ENCODE assay signal across 8 cellular contexts in the genomic region with DNA sequence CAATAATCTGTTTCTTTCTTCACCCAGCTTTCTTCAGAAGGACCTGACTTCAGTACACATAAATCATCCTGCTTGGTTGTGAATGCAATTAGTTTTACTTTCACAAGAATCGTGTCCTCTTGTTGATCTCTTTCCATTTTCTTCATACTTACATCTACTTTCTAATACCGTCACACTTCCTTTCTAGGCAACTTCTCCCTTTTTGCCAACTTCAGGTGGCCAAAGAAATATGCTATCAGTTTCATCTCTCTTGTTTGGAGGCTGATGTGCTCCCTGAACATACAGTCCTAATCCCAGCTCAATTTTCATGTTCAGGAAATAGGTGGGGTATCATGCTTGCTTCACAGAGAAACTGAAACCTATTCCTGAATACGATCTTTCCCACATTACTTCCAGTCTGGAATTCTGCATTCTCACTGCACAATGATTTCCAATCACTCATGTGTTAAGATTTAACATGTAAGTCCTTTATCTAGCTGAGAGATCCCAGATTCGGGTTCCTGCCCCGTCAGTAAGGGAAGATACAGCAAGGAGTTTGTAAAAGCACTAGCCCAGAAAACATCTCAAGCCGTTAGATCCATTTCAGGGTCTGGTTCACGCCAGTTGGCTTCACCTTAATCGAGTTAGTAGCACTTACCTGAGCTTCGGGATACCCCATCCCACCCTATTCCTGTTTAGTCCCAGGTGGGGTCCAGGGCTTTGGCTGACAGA. TPM values are rescaled to one million over a fixed set of nuclear protein-coding genes. Genes with fewer than 3 reads are reported as not detected.
DNase-seq lines count a peak whose midpoint lies in the region; ATAC-seq and TF ChIP-seq lines count a peak whose summit lies in the region.

No MANE protein-coding gene starts in this region.

- peaks cover 25% of the 10 kb centered on the region for H3K4me1 ChIP-seq in OCI-LY7 (ENCODE audit: insufficient read depth, low read length, poor library complexity, severe bottlenecking)

- peak overlapping the region; percentile 90 for H3K4me2 ChIP-seq in OCI-LY7 (ENCODE audit: low read length)

- H3K27me3 ChIP-seq in dorsolateral prefrontal cortex, result no peaks in the 10 kb centered on the region

- POLR2A ChIA-PET in OCI-LY7 (lab: Charles Lee), result interaction anchor here (0.6 to 1.6 kb wide), 2 partner anchors 189 to 199 kb away, joined by 3 to 7 read pairs; partner anchors contain the start of gene GOT1
- POLR2A ChIA-PET in naive thymus-derived CD8-positive, alpha-beta T cell (lab: Charles Lee), result interaction anchor here (0.8 to 1.7 kb wide), 2 partner anchors 40 to 113 kb away, joined by 3 to 9 read pairs; partner anchors contain the start of genes COX15, CUTC and ENTPD7

- H3K4me1 Mint-ChIP-seq in naive thymus-derived CD8-positive, alpha-beta T cell, result peaks cover 27 to 55% (median 50%) of the 10 kb centered on the region in 4 donors

- BruUV-seq in OCI-LY7 (replicated peaks; lab: Mats Ljungman, UMichigan), result no TSS peak

- no peaks in the 10 kb centered on the region for H3K9me2 ChIP-seq in OCI-LY7 (ENCODE audit: insufficient read depth, low read length)

- H3K27me3 Mint-ChIP-seq in naive thymus-derived CD8-positive, alpha-beta T cell, result no peaks in the 10 kb centered on the region

- peak; percentile 7 for DNase-seq in NCI-H2227 (lab: John Stamatoyannopoulos, UW; ENCODE audit: unreplicated experiment)
- no peak for DNase-seq in NCI-H2227 treated with DMSO at 0.1 percent for 48 hours (lab: John Stamatoyannopoulos, UW)
- DNase-seq in OCI-LY7 (ENCODE audit: low spot score), result peak; percentile 44
- no peak for DNase-seq in dorsolateral prefrontal cortex
- peak in 3 of 10 donors; percentile 10 to 28 (median 27) for DNase-seq in naive thymus-derived CD8-positive, alpha-beta T cell
- no peak for DNase-seq in 8988T

- peaks cover 29% of the 10 kb centered on the region; the same call in 1 of the 2 replicates for H3K79me2 ChIP-seq in OCI-LY7 (ENCODE audit: insufficient read depth, low read depth, low read length)

- H3K4me3 Mint-ChIP-seq in naive thymus-derived CD8-positive, alpha-beta T cell, result peak overlapping the region; percentile 74 to 90 (median 86)

- peaks cover 20% of the 10 kb centered on the region for H4K20me1 ChIP-seq in OCI-LY7 (ENCODE audit: insufficient read depth, low read length)

- H3K9me3 ChIP-seq in OCI-LY7 (ENCODE audit: low read length), result no peaks in the 10 kb centered on the region

- ATAC-seq in naive thymus-derived CD8-positive, alpha-beta T cell, result no peak
- ATAC-seq in GM18517 (IDR thresholded peaks at IDR 0.05; ENCODE audit: unreplicated experiment), result no peak
- ATAC-seq in GM21526 (IDR thresholded peaks at IDR 0.05; ENCODE audit: low FRiP score, unreplicated experiment), result no peak

- H3K27ac Mint-ChIP-seq in naive thymus-derived CD8-positive, alpha-beta T cell, result peak overlapping the region; percentile 46 to 94 (median 82)

- H2AFZ ChIP-seq in OCI-LY7 (ENCODE audit: low read length), result no peak overlapping the region; the same call in 1 of the 2 replicates

- H3K4me3 ChIP-seq in OCI-LY7 (ENCODE audit: low read depth, low read length, poor library complexity, severe bottlenecking) (peak overlapping the region; percentile 96), dorsolateral prefrontal cortex (peak overlapping the region; percentile 68 to 98 (median 91))

- TF ChIP-seq CTCF in OCI-LY7 (conservative IDR thresholded peaks at IDR 0.05; ENCODE audit: low read length), result no peak
- no peak for TF ChIP-seq CTCF in dorsolateral prefrontal cortex (IDR thresholded peaks at IDR 0.05 in 54 of 56, conservative IDR thresholded peaks at IDR 0.05 in 2 of 56; ENCODE audit: low read depth in 1 of 56, partially characterized antibody in 56 of 56)

- intact Hi-C loops in OCI-LY7 (cut with micrococcal nuclease; ENCODE audit: unreplicated experiment) (no loop called here), dorsolateral prefrontal cortex (cut with DNase I) (no loop called here)

- no peaks in the 10 kb centered on the region for H3K9me3 Mint-ChIP-seq in naive thymus-derived CD8-positive, alpha-beta T cell

- peaks cover 15% of the 10 kb centered on the region; the same call in 1 of the 2 replicates for H3K36me3 ChIP-seq in OCI-LY7 (ENCODE audit: insufficient read depth, low read length)

- peaks cover 0 to 14% (median 0%) of the 10 kb centered on the region in 3 donors for H3K36me3 Mint-ChIP-seq in naive thymus-derived CD8-positive, alpha-beta T cell

- H3K27ac ChIP-seq in OCI-LY7 (ENCODE audit: low read depth, low read length, poor library complexity, severe bottlenecking) (no peak overlapping the region), dorsolateral prefrontal cortex (peak overlapping the region in 49 of 59 donors; percentile 7 to 100 (median 70))

- CTCF ChIA-PET in OCI-LY7 (lab: Charles Lee; ENCODE audit: unreplicated experiment), result interaction anchor here (0.7 kb wide), 1 partner anchor 188 kb away, joined by 3 read pairs; no protein-coding TSS in a partner anchor

RNA-seq across cellular contexts. Expression of gene SLC25A28, which starts 1.0 kb away (rescaled TPM):
- total RNA-seq in OCI-LY7 (2014; rRNA removed; shearing (Covaris generic)), result 31.6 and 35.6 TPM in 2 replicates
- total RNA-seq in OCI-LY7 (2022), result 36.3 and 38.3 TPM in 2 replicates
- total RNA-seq in dorsolateral prefrontal cortex, result 10 to 100 TPM; 47.6 to 99.2 (median 67.5) TPM
- total RNA-seq in naive thymus-derived CD8-positive, alpha-beta T cell, result 10 to 100 TPM; 89.3 to 91.3 TPM
- polyA plus RNA-seq in naive thymus-derived CD8-positive, alpha-beta T cell, result 10 to 100 TPM; 15.2 to 24.0 (median 17.4) TPM

RNA-seq across cellular contexts. Expression of gene ENTPD7, which starts 40.1 kb away (rescaled TPM):
- total RNA-seq in OCI-LY7 (2014; rRNA removed; shearing (Covaris generic)), result 2.8 and 3.3 TPM in 2 replicates
- total RNA-seq in OCI-LY7 (2022) (5.6 and 7.6 TPM in 2 replicates), dorsolateral prefrontal cortex (1 to 10 TPM; 2.1 to 7.5 (median 4.3) TPM)
- total RNA-seq in naive thymus-derived CD8-positive, alpha-beta T cell, result 1 to 10 TPM; 2.8 to 2.9 TPM
- polyA plus RNA-seq in naive thymus-derived CD8-positive, alpha-beta T cell, result under 1 TPM; 0.33 to 0.83 (median 0.82) TPM

Comparison
In these comparisons a context has a peak if more than half of its experiments do, and no peak if none do; other contexts are left out.
1. DNase-seq: peak in NCI-H2227 (single experiment) and OCI-LY7 (single experiment); none in NCI-H2227 treated with DMSO at 0.1 percent for 48 hours (single experiment), dorsolateral prefrontal cortex (0 of 10) and 8988T (single experiment).